ENCODE assay signal across 8 cellular contexts in the genomic region with DNA sequence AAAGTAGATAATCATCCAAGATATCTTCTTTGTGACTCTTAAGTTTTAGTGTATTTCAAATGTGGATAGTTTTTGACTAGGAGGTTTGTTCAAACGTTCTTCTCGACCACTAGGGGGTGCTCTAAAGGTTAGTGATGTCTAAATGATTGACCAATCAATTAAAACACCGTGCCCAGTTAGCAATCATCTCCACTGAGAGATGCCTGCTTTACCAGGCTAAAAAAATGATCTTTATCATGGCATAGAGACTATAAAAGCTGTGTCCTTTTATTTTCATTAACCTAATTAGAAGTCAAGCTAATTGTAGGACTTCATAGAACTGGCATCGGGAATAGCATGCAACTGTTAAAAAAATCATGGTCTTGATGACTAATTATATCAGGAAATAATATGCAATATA.
DNase-seq lines count a peak whose midpoint lies in the region; ATAC-seq, FAIRE-seq and TF ChIP-seq lines count a peak whose summit lies in the region.

No MANE protein-coding gene starts in this region.

- no peak overlapping the region for H2BK5ac ChIP-seq in mesenchymal stem cell (ENCODE audit: low read depth, low read length, poor library complexity, severe bottlenecking)

- peak; percentile 38 for FAIRE-seq in D721Med (lab: Jason Lieb, UNC)

- H3K9ac ChIP-seq in NT2/D1 (ENCODE audit: insufficient read length, low read depth) (no peak overlapping the region), mammary epithelial cell (ENCODE audit: insufficient read depth, low read length) (no peak overlapping the region), mesenchymal stem cell (ENCODE audit: low read length) (peak overlapping the region; percentile 75)

- WGBS in mammary epithelial cell (ENCODE audit: low coverage, missing lambda C conversion rate) = 25% methylated on average over 4 of the region's 4 CpGs
- no CpG with 5 or more reads among the region's 4 CpGs for WGBS in mesenchymal stem cell

- no peak overlapping the region for H3K18ac ChIP-seq in mesenchymal stem cell (ENCODE audit: low read depth in 1 of 2, low read length in 2 of 2)

- H4K20me1 ChIP-seq in mammary epithelial cell (ENCODE audit: insufficient read depth, low read length) = no peaks in the 10 kb centered on the region

- H3K4me3 ChIP-seq in HL-60 (replicated peaks; ENCODE audit: insufficient read depth, low read length) (no peak overlapping the region), NT2/D1 (ENCODE audit: insufficient read length, low read depth) (no peak overlapping the region), mammary epithelial cell (replicated peaks in 1 of 3; ENCODE audit: insufficient read depth in 1 of 3, low read depth in 2 of 3, low read length in 3 of 3) (no peak overlapping the region), mesenchymal stem cell (ENCODE audit: insufficient read depth in 1 of 2, low read depth in 1 of 2, low read length in 2 of 2) (no peak overlapping the region)

- H3K9me3 ChIP-seq in NT2/D1 (ENCODE audit: insufficient read depth, low read length) (no peaks in the 10 kb centered on the region), mammary epithelial cell (replicated peaks; ENCODE audit: insufficient read depth, low read length) (no peaks in the 10 kb centered on the region), mesenchymal stem cell (ENCODE audit: control insufficient read depth, low read length) (no peaks in the 10 kb centered on the region)

- H3K36me3 ChIP-seq in NT2/D1 (ENCODE audit: insufficient read depth, insufficient read length, low read length) (no peaks in the 10 kb centered on the region), mammary epithelial cell (ENCODE audit: insufficient read depth, low read length) (no peaks in the 10 kb centered on the region), mesenchymal stem cell (ENCODE audit: control insufficient read depth in 1 of 2, insufficient read depth in 2 of 2, low read depth in 1 of 2, low read length in 2 of 2) (no peaks in the 10 kb centered on the region)

- H3K27me3 ChIP-seq in HL-60 (ENCODE audit: insufficient read depth, poor library complexity, severe bottlenecking) (no peaks in the 10 kb centered on the region), NT2/D1 (ENCODE audit: insufficient read depth, insufficient read length) (no peaks in the 10 kb centered on the region), mammary epithelial cell (ENCODE audit: insufficient read depth, low read length) (no peaks in the 10 kb centered on the region), mesenchymal stem cell (ENCODE audit: control insufficient read depth in 1 of 2, insufficient read depth in 1 of 2, low read length in 2 of 2) (no peaks in the 10 kb centered on the region)

- H3K4me1 ChIP-seq in NT2/D1 (ENCODE audit: insufficient read depth, insufficient read length) (peaks cover 5% of the 10 kb centered on the region), mammary epithelial cell (ENCODE audit: insufficient read depth, low read length) (peaks cover 59% of the 10 kb centered on the region), mesenchymal stem cell (ENCODE audit: control insufficient read depth, insufficient read depth, low read depth, low read length) (peaks cover 19% of the 10 kb centered on the region)

- no peaks in the 10 kb centered on the region for H3K79me2 ChIP-seq in mammary epithelial cell (ENCODE audit: insufficient read depth, low read length)

- TF ChIP-seq CTCF in D721Med (IDR thresholded peaks at IDR 0.05; ENCODE audit: insufficient read depth, missing control alignments) (peak; percentile 66), HL-60 (IDR thresholded peaks at IDR 0.05; ENCODE audit: insufficient read depth, low read length) (peak; percentile 31), mammary epithelial cell (conservative IDR thresholded peaks at IDR 0.05 in 1 of 2, IDR thresholded peaks at IDR 0.05 in 1 of 2; ENCODE audit: extremely low read depth in 1 of 2, insufficient read depth in 1 of 2, low read depth in 1 of 2, low read length in 2 of 2) (peak; percentile 64 to 66)

- no peak overlapping the region for H2BK12ac ChIP-seq in mesenchymal stem cell (ENCODE audit: low read length in 2 of 2)

- ATAC-seq in GM21360 (IDR thresholded peaks at IDR 0.05; ENCODE audit: unreplicated experiment) (no peak), HG03354 (IDR thresholded peaks at IDR 0.05; ENCODE audit: poor library complexity, severe bottlenecking, unreplicated experiment) (no peak), GM18861 (IDR thresholded peaks at IDR 0.05; ENCODE audit: unreplicated experiment) (no peak)

- peaks cover 7% of the 10 kb centered on the region for H3K79me1 ChIP-seq in mesenchymal stem cell (replicated peaks; ENCODE audit: low read length, poor library complexity, severe bottlenecking)

- intact Hi-C loops in mammary epithelial cell (cut with micrococcal nuclease) = loop anchor here (1.0 to 5.0 kb wide), 4 partner anchors 37 to 255 kb away; no protein-coding TSS in a partner anchor

- dilution Hi-C loops in mammary epithelial cell (cut with HindIII; ENCODE audit: low sequenced_read_pairs) = loop anchor here (5.0 kb wide), 1 partner anchor 62 kb away; no protein-coding TSS in a partner anchor

- DNase-seq in D721Med (ENCODE audit: insufficient read length, low spot score) (no peak), HL-60 (ENCODE audit: low read depth in 1 of 2, low spot score in 1 of 2) (peak; percentile 58), NT2/D1 (ENCODE audit: low read depth, low spot score) (peak; percentile 39), mammary epithelial cell (peak; percentile 62), mesenchymal stem cell (peak; percentile 75)

- no TSS peak for BruUV-seq in mammary epithelial cell (replicated peaks; lab: Mats Ljungman, UMichigan)

- no peak overlapping the region for H2AK5ac ChIP-seq in mesenchymal stem cell (ENCODE audit: low read length, severe bottlenecking)

- no peak overlapping the region for H4K8ac ChIP-seq in mesenchymal stem cell (ENCODE audit: low read length)

- H2AFZ ChIP-seq in mammary epithelial cell (ENCODE audit: low read depth, low read length) = no peak overlapping the region
- no peak overlapping the region for H2AFZ ChIP-seq in mesenchymal stem cell (ENCODE audit: low read depth, low read length)

- no peak overlapping the region for H4K91ac ChIP-seq in mesenchymal stem cell (ENCODE audit: low read length)

- no peak overlapping the region for H2BK15ac ChIP-seq in mesenchymal stem cell (ENCODE audit: low read depth, poor library complexity, severe bottlenecking)

- H3K27ac ChIP-seq in HL-60 (replicated peaks) = peak overlapping the region; percentile 95
- no peak overlapping the region for H3K27ac ChIP-seq in mammary epithelial cell (ENCODE audit: insufficient read depth, low read depth, low read length)
- H3K27ac ChIP-seq in mesenchymal stem cell (ENCODE audit: low read length, poor library complexity, severe bottlenecking) = no peak overlapping the region

- H2BK120ac ChIP-seq in mesenchymal stem cell (ENCODE audit: low read depth, low read length) = no peak overlapping the region

- in situ Hi-C loops in mammary epithelial cell (cut with MboI; ENCODE audit: low sequenced_read_pairs in 2 of 2) = no loop called here

- no peak overlapping the region for H3K23ac ChIP-seq in mesenchymal stem cell (ENCODE audit: low read length in 2 of 2)

- H3K14ac ChIP-seq in mesenchymal stem cell (ENCODE audit: low read length in 2 of 2) = no peak overlapping the region

- CTCF ChIA-PET in mammary epithelial cell (lab: Charles Lee; ENCODE audit: low non-redundant PET) = no interaction called here

- no peak overlapping the region for H3K4ac ChIP-seq in mesenchymal stem cell (ENCODE audit: low read depth in 1 of 2, low read length in 2 of 2)

- H3K4me2 ChIP-seq in mammary epithelial cell (ENCODE audit: insufficient read depth, low read depth, low read length) (no peak overlapping the region), mesenchymal stem cell (ENCODE audit: low read length, poor library complexity, severe bottlenecking) (no peak overlapping the region)
